Comparison of ENCODE assay signal across 14 cellular contexts in the genomic region with DNA sequence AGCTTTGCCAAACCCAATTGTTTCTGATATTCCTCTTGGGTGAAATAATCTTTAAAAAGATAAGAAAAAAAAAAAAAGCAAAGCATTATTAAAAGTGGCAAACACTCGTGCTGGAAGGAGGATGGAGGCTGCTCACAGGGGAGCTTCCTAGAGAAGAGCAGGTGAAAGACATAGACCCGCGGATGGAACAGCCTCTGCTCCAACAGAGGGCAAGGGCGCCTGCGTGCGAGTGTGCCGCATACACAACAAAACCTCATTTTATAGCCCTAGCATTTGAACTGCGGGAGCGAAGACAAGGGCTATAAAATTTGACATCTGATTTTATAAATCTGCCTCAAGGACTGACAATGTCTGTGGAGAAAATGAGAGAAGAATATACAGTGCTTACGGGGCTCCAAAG. TPM values are rescaled to one million over a fixed set of nuclear protein-coding genes. Genes with fewer than 3 reads are reported as not detected.
A peak's percentile ranks its signal among the peaks of the same experiment; 100 is the strongest.
DNase-seq lines count a peak whose midpoint lies in the region; TF ChIP-seq lines count a peak whose summit lies in the region.
"Had no signal": no experiment of that assay in that cellular context is flagged by ENCODE, and none has a peak within 500 bp of the region (broad histone marks: within the 10 kb centered on the region; RNA-seq: fewer than 3 reads in every experiment).

No MANE protein-coding gene starts in this region.

- peak overlapping the region; percentile 72 for H3K9ac ChIP-seq in GM23248
- no peak overlapping the region for H3K9ac ChIP-seq in fibroblast of lung (ENCODE audit: insufficient read depth, low read length)

- intact Hi-C loops in PC-9 (cut with micrococcal nuclease; ENCODE audit: unreplicated experiment), result loop anchor here (5.0 kb wide), 1 partner anchor 625 kb away; no protein-coding TSS in a partner anchor

- TF ChIP-seq CTCF in PC-9 (conservative IDR thresholded peaks at IDR 0.05), result no peak
- TF ChIP-seq CTCF in fibroblast of lung (conservative IDR thresholded peaks at IDR 0.05 in 1 of 2, IDR thresholded peaks at IDR 0.05 in 1 of 2; ENCODE audit: low read depth in 1 of 2, low read length in 2 of 2), result no peak
- no peak for TF ChIP-seq CTCF in osteoblast (IDR thresholded peaks at IDR 0.05; ENCODE audit: extremely low read depth, low read depth, low read length)

- H3K9me3 ChIP-seq in GM23248 (ENCODE audit: low read depth) (no peaks in the 10 kb centered on the region), PC-9 (ENCODE audit: insufficient read depth, low read depth) (no peaks in the 10 kb centered on the region), fibroblast of lung (ENCODE audit: control insufficient read depth, insufficient read depth, low read depth, low read length) (no peaks in the 10 kb centered on the region), osteoblast (ENCODE audit: low read depth, low read length) (no peaks in the 10 kb centered on the region)

- POLR2A ChIA-PET in PC-9 (lab: Charles Lee; ENCODE audit: unreplicated experiment), result interaction anchor here (0.6 kb wide), 1 partner anchor 289 kb away, joined by 3 read pairs; no protein-coding TSS in a partner anchor

- H3K4me3 ChIP-seq in GM23248, result no peak overlapping the region
- H3K4me3 ChIP-seq in PC-9, result no peak overlapping the region
- H3K4me3 ChIP-seq in fibroblast of lung (replicated peaks in 1 of 4; ENCODE audit: control extremely low read depth in 1 of 4, insufficient read depth in 1 of 4, low read depth in 3 of 4, low read length in 4 of 4), result no peak overlapping the region
- no peak overlapping the region for H3K4me3 ChIP-seq in osteoblast (ENCODE audit: insufficient read depth, low read length)

- 61 to 66% methylated on average over 10 of the region's 10 CpGs for WGBS in GM23248 (ENCODE audit: low coverage in 1 of 2, low lambda C conversion rate in 2 of 2, missing lambda C conversion rate in 2 of 2), 2 experiments

- H3K36me3 ChIP-seq in GM23248 (ENCODE audit: low read depth) (no peaks in the 10 kb centered on the region), PC-9 (ENCODE audit: low read depth) (no peaks in the 10 kb centered on the region), fibroblast of lung (ENCODE audit: control insufficient read depth, insufficient read depth, low read length) (no peaks in the 10 kb centered on the region), osteoblast (ENCODE audit: insufficient read depth, low read length) (peaks cover 5% of the 10 kb centered on the region)

- in situ Hi-C loops in GM23248 (cut with MboI), result no loop called here

- peak overlapping the region; percentile 89 for H3K27ac ChIP-seq in GM23248
- peak overlapping the region; percentile 35 for H3K27ac ChIP-seq in PC-9
- H3K27ac ChIP-seq in fibroblast of lung (ENCODE audit: insufficient read depth, low read length), result peak overlapping the region; percentile 79
- H3K27ac ChIP-seq in osteoblast (ENCODE audit: low read depth, low read length), result peak overlapping the region; percentile 77

- DNase-seq in GM23248 (no peak), PC-9 (no peak), fibroblast of lung (ENCODE audit: low read depth in 2 of 2) (no peak), osteoblast (ENCODE audit: insufficient read length, low spot score, missing footprints) (no peak), NOMO-1 treated with dmso at 0.1 percent for 144 hours (lab: John Stamatoyannopoulos, UW; ENCODE audit: unreplicated experiment) (no peak), foreskin melanocyte (no peak), islet precursor cell (no peak)
- DNase-seq: activated CD4-positive, alpha-beta T cell treated with anti-CD3 and anti-CD28 coated beads, Interleukin-2, amount 50 U/mL, for 4 hours; activated naive CD4-positive, alpha-beta T cell treated with anti-CD3 and anti-CD28 coated beads, Interleukin-2, amount 50 U/mL, for 16 hours; activated T-cell treated with anti-CD3 and anti-CD28 coated beads, Interleukin-2, amount 50 U/mL, for 24 hours; NCI-H524; occipital lobe; small intestine; T-cell had no signal

- H3K27me3 ChIP-seq in GM23248 (replicated peaks; ENCODE audit: insufficient read depth) (no peaks in the 10 kb centered on the region), PC-9 (ENCODE audit: insufficient read depth, low read depth) (no peaks in the 10 kb centered on the region), fibroblast of lung (ENCODE audit: control insufficient read depth, insufficient read depth, low read length) (no peaks in the 10 kb centered on the region), osteoblast (ENCODE audit: insufficient read depth, low read length) (no peaks in the 10 kb centered on the region)

- no peaks in the 10 kb centered on the region for H3K9me2 ChIP-seq in GM23248 (ENCODE audit: insufficient read depth)
- H3K9me2 ChIP-seq in PC-9 (ENCODE audit: insufficient read depth), result no peaks in the 10 kb centered on the region

- peaks cover 55% of the 10 kb centered on the region for H3F3A ChIP-seq in GM23248 (ENCODE audit: insufficient read depth)
- peaks cover 24% of the 10 kb centered on the region; the same call in 1 of the 2 replicates for H3F3A ChIP-seq in PC-9 (ENCODE audit: insufficient read depth, low read depth)

- H3K4me1 ChIP-seq in GM23248 (ENCODE audit: insufficient read depth), result peaks cover 56% of the 10 kb centered on the region
- peaks cover 41% of the 10 kb centered on the region for H3K4me1 ChIP-seq in PC-9 (replicated peaks; ENCODE audit: insufficient read depth)
- peaks cover 28% of the 10 kb centered on the region for H3K4me1 ChIP-seq in fibroblast of lung (ENCODE audit: control insufficient read depth, extremely low read depth, insufficient read depth, low read length)
- H3K4me1 ChIP-seq in osteoblast (ENCODE audit: insufficient read depth, low read length), result peaks cover 42% of the 10 kb centered on the region

- no peak overlapping the region for H2AFZ ChIP-seq in GM23248
- no peak overlapping the region for H2AFZ ChIP-seq in PC-9
- H2AFZ ChIP-seq in fibroblast of lung (ENCODE audit: low read length), result no peak overlapping the region
- no peak overlapping the region for H2AFZ ChIP-seq in osteoblast (ENCODE audit: low read length)

- no peaks in the 10 kb centered on the region for H4K20me1 ChIP-seq in GM23248 (ENCODE audit: insufficient read depth)
- H4K20me1 ChIP-seq in PC-9 (ENCODE audit: insufficient read depth), result no peaks in the 10 kb centered on the region; the same call in 1 of the 2 replicates
- H4K20me1 ChIP-seq in fibroblast of lung (ENCODE audit: control insufficient read depth, extremely low read depth, insufficient read depth, low read length), result no peaks in the 10 kb centered on the region
- no peaks in the 10 kb centered on the region for H4K20me1 ChIP-seq in osteoblast (ENCODE audit: insufficient read depth, low read length)

- 0 out of 2 replicates have a peak, but pooled peaks cover 8% of the 10 kb centered on the region for H3K79me2 ChIP-seq in GM23248 (ENCODE audit: insufficient read depth)
- H3K79me2 ChIP-seq in PC-9 (ENCODE audit: low read depth), result peaks cover 61% of the 10 kb centered on the region
- peaks cover 3% of the 10 kb centered on the region for H3K79me2 ChIP-seq in fibroblast of lung (ENCODE audit: control insufficient read depth, insufficient read depth, low read length)
- peaks cover 4% of the 10 kb centered on the region for H3K79me2 ChIP-seq in osteoblast (ENCODE audit: insufficient read depth, low read length)

- CTCF ChIA-PET in PC-9 (lab: Charles Lee), result interaction anchor here (0.5 to 0.7 kb wide), 2 partner anchors 13 to 458 kb away, joined by 4 read pairs; no protein-coding TSS in a partner anchor

- H3K4me2 ChIP-seq in GM23248 (ENCODE audit: unreplicated experiment) (peak overlapping the region; percentile 52), PC-9 (peak overlapping the region; percentile 21; the same call in 1 of the 2 replicates), fibroblast of lung (ENCODE audit: extremely low read depth, insufficient read depth, low read length) (no peak overlapping the region), osteoblast (ENCODE audit: insufficient read depth, low read length) (peak overlapping the region; percentile 4)

- BruUV-seq in PC-9 (replicated peaks; lab: Mats Ljungman, UMichigan), result no TSS peak

RNA-seq across cellular contexts. Expression of a gene that starts 33.5 kb away (rescaled TPM):
- total RNA-seq in GM23248 (2014; rRNA removed; shearing (Covaris generic)), result 56.6 and 58.2 TPM in 2 replicates
- polyA plus RNA-seq in GM23248 (2016; fragmentation: Nextera tagmentation; extraction: Ambion mirVana), result 16.0 and 17.7 TPM in 2 replicates
- 12.7 and 14.9 TPM in 2 replicates for total RNA-seq in PC-9 (2021)
- total RNA-seq in fibroblast of lung, result 91.7 and 100 TPM in 2 replicates
- 39.3 and 41.6 TPM in 2 replicates for polyA plus RNA-seq in fibroblast of lung
- 18.3 and 19.8 TPM in 2 replicates for polyA plus RNA-seq in fibroblast of lung (2012)
- 41.1 and 58.5 TPM in 2 replicates for polyA minus RNA-seq in fibroblast of lung (ENCODE audit: low replicate concordance)
- total RNA-seq in osteoblast, result 114 and 119 TPM in 2 replicates

Comparison
In these comparisons a context has a peak if more than half of its experiments do, and no peak if none do; other contexts are left out.
1. H3K27ac ChIP-seq: peak in every context shown above with its lines; median percentile 89 in GM23248; 79 in fibroblast of lung; 77 in osteoblast; 35 in PC-9.